ENCODE assay signal across 8 cellular contexts in genomic region chr5:10704949-10705621, GRCh38. TPM values are rescaled to one million over a fixed set of nuclear protein-coding genes. Genes with fewer than 3 reads are reported as not detected.
A peak's percentile ranks its signal among the peaks of the same experiment; 100 is the strongest.
DNase-seq lines count a peak whose midpoint lies in the region; ATAC-seq and TF ChIP-seq lines count a peak whose summit lies in the region.

No MANE protein-coding gene starts in this region.

- no peak for TF ChIP-seq CTCF in chondrocyte (IDR thresholded peaks at IDR 0.05)

- no peak overlapping the region for H3K4me3 Mint-ChIP-seq in activated T-cell treated with anti-CD3 and anti-CD28 coated beads, Interleukin-2, amount 50 U/mL, for 24 hours
- H3K4me3 Mint-ChIP-seq in chondrocyte (ENCODE audit: unreplicated experiment), result no peak overlapping the region
- peak overlapping the region; percentile 10 for H3K4me3 Mint-ChIP-seq in stimulated activated effector memory CD8-positive, alpha-beta T cell treated with anti-CD3 and anti-CD28 coated beads, Interleukin-12 subunit alpha, Interleukin-12 subunit beta, amount 100 ng/mL, for 72 hours

- H3K27me3 Mint-ChIP-seq in activated T-cell treated with anti-CD3 and anti-CD28 coated beads, Interleukin-2, amount 50 U/mL, for 24 hours, result no peaks in the 10 kb centered on the region
- H3K27me3 Mint-ChIP-seq in chondrocyte (ENCODE audit: low read depth), result no peaks in the 10 kb centered on the region

- H3K27ac Mint-ChIP-seq in activated T-cell treated with anti-CD3 and anti-CD28 coated beads, Interleukin-2, amount 50 U/mL, for 24 hours, result peak overlapping the region; percentile 76
- peak overlapping the region; percentile 67 for H3K27ac Mint-ChIP-seq in chondrocyte (ENCODE audit: unreplicated experiment)
- H3K27ac Mint-ChIP-seq in stimulated activated effector memory CD8-positive, alpha-beta T cell treated with anti-CD3 and anti-CD28 coated beads, Interleukin-12 subunit alpha, Interleukin-12 subunit beta, amount 100 ng/mL, for 72 hours, result peak overlapping the region; percentile 86

- no peak for DNase-seq in activated T-cell treated with anti-CD3 and anti-CD28 coated beads, Interleukin-2, amount 50 U/mL, for 24 hours
- DNase-seq in activated T-cell treated with anti-CD3 and anti-CD28 coated beads, Interleukin-2, amount 50 U/mL, for 48 hours, result no peak
- DNase-seq in NCI-H226 (peak; percentile 63), chondrocyte (ENCODE audit: low spot score) (no peak), retina (no peak), amygdala (lab: John Stamatoyannopoulos, UW) (no peak), NCI-H69 (lab: John Stamatoyannopoulos, UW) (no peak)
- no peak for DNase-seq in stimulated activated effector memory CD8-positive, alpha-beta T cell treated with anti-CD3 and anti-CD28 coated beads, Interleukin-12 subunit alpha, Interleukin-12 subunit beta, amount 100 ng/mL, for 72 hours (ENCODE audit: low spot score in 2 of 2)

- peaks cover 42% of the 10 kb centered on the region for H3K4me1 Mint-ChIP-seq in activated T-cell treated with anti-CD3 and anti-CD28 coated beads, Interleukin-2, amount 50 U/mL, for 24 hours (ENCODE audit: low read depth)
- peaks cover 56% of the 10 kb centered on the region for H3K4me1 Mint-ChIP-seq in chondrocyte (ENCODE audit: low read depth)
- H3K4me1 Mint-ChIP-seq in stimulated activated effector memory CD8-positive, alpha-beta T cell treated with anti-CD3 and anti-CD28 coated beads, Interleukin-12 subunit alpha, Interleukin-12 subunit beta, amount 100 ng/mL, for 72 hours, result peaks cover 53% of the 10 kb centered on the region

- peak; percentile 71 for ATAC-seq in stimulated activated effector memory CD8-positive, alpha-beta T cell treated with anti-CD3 and anti-CD28 coated beads, Interleukin-12 subunit alpha, Interleukin-12 subunit beta, amount 100 ng/mL, for 72 hours

- H3K36me3 Mint-ChIP-seq in activated T-cell treated with anti-CD3 and anti-CD28 coated beads, Interleukin-2, amount 50 U/mL, for 24 hours (ENCODE audit: low read depth), result peaks cover 30% of the 10 kb centered on the region
- H3K36me3 Mint-ChIP-seq in chondrocyte (ENCODE audit: low read depth), result peaks cover 6% of the 10 kb centered on the region
- H3K36me3 Mint-ChIP-seq in stimulated activated effector memory CD8-positive, alpha-beta T cell treated with anti-CD3 and anti-CD28 coated beads, Interleukin-12 subunit alpha, Interleukin-12 subunit beta, amount 100 ng/mL, for 72 hours, result no peaks in the 10 kb centered on the region

- no peaks in the 10 kb centered on the region for H3K9me3 Mint-ChIP-seq in activated T-cell treated with anti-CD3 and anti-CD28 coated beads, Interleukin-2, amount 50 U/mL, for 24 hours
- no peaks in the 10 kb centered on the region for H3K9me3 Mint-ChIP-seq in chondrocyte (ENCODE audit: low read depth)
- no peaks in the 10 kb centered on the region for H3K9me3 Mint-ChIP-seq in stimulated activated effector memory CD8-positive, alpha-beta T cell treated with anti-CD3 and anti-CD28 coated beads, Interleukin-12 subunit alpha, Interleukin-12 subunit beta, amount 100 ng/mL, for 72 hours

RNA-seq across cellular contexts. Expression of gene DAP, which starts 55.9 kb away (rescaled TPM):
- 210 to 235 TPM (median 234 TPM) in 3 replicates for total RNA-seq in chondrocyte
